ENCODE assay signal across 1 cellular context in genomic region chr16:73037845-73038570, GRCh38.
TF ChIP-seq lines count a peak whose summit lies in the region.

No MANE protein-coding gene starts in this region.

TF ChIP-seq in HepG2, 621 proteins besides CTCF, POLR2A, EP300 and RAD21 (continued from another document and continues in another):
- TF ChIP-seq TMF1 (CRISPR knock-in tag; IDR thresholded peaks at IDR 0.05; ENCODE audit: low read depth), result no peak
- no peak for TF ChIP-seq RFX3 (CRISPR knock-in tag; IDR thresholded peaks at IDR 0.05)
- peak; percentile 33; the same call in 1 of the 2 replicates for TF ChIP-seq ZNF788 (CRISPR knock-in tag; IDR thresholded peaks at IDR 0.05; ENCODE audit: borderline replicate concordance)
- no peak for TF ChIP-seq NFIB (CRISPR knock-in tag; IDR thresholded peaks at IDR 0.05; ENCODE audit: borderline replicate concordance)
- TF ChIP-seq IRF1 (CRISPR knock-in tag; IDR thresholded peaks at IDR 0.05; ENCODE audit: low read depth), result no peak
- TF ChIP-seq TSC22D2 (CRISPR knock-in tag; IDR thresholded peaks at IDR 0.05; ENCODE audit: borderline replicate concordance), result no peak
- TF ChIP-seq, protein P1, sequence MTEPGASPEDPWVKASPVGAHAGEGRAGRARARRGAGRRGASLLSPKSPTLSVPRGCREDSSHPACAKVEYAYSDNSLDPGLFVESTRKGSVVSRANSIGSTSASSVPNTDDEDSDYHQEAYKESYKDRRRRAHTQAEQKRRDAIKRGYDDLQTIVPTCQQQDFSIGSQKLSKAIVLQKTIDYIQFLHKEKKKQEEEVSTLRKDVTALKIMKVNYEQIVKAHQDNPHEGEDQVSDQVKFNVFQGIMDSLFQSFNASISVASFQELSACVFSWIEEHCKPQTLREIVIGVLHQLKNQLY (CRISPR knock-in tag; IDR thresholded peaks at IDR 0.05), result no peak
- 0 out of 2 replicates have a peak, but pooled peaks have one; percentile 53 for TF ChIP-seq ZNF724P (CRISPR knock-in tag; IDR thresholded peaks at IDR 0.05; ENCODE audit: borderline replicate concordance)
- no peak for TF ChIP-seq MEIS2 (CRISPR knock-in tag; IDR thresholded peaks at IDR 0.05)
- TF ChIP-seq ZGPAT (CRISPR knock-in tag; IDR thresholded peaks at IDR 0.05), result peak; percentile 79
- no peak for TF ChIP-seq MXD4 (CRISPR knock-in tag; IDR thresholded peaks at IDR 0.05)
- peak; percentile 85 for TF ChIP-seq BCL6 (CRISPR knock-in tag; IDR thresholded peaks at IDR 0.05)
- no peak for TF ChIP-seq HOXA9 (CRISPR knock-in tag; IDR thresholded peaks at IDR 0.05; ENCODE audit: borderline replicate concordance)
- no peak for TF ChIP-seq ZFP36L1 (CRISPR knock-in tag; IDR thresholded peaks at IDR 0.05)
- TF ChIP-seq ZBTB21 (CRISPR knock-in tag; IDR thresholded peaks at IDR 0.05), result no peak
- TF ChIP-seq ZNF747 (CRISPR knock-in tag; IDR thresholded peaks at IDR 0.05; ENCODE audit: borderline replicate concordance), result no peak
- no peak for TF ChIP-seq PLRG1 (conservative IDR thresholded peaks at IDR 0.05)
- TF ChIP-seq MBD4 (IDR thresholded peaks at IDR 0.05; ENCODE audit: borderline replicate concordance, low read length), result no peak
- TF ChIP-seq, protein P2, sequence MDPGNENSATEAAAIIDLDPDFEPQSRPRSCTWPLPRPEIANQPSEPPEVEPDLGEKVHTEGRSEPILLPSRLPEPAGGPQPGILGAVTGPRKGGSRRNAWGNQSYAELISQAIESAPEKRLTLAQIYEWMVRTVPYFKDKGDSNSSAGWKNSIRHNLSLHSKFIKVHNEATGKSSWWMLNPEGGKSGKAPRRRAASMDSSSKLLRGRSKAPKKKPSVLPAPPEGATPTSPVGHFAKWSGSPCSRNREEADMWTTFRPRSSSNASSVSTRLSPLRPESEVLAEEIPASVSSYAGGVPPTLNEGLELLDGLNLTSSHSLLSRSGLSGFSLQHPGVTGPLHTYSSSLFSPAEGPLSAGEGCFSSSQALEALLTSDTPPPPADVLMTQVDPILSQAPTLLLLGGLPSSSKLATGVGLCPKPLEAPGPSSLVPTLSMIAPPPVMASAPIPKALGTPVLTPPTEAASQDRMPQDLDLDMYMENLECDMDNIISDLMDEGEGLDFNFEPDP (CRISPR knock-in tag; conservative IDR thresholded peaks at IDR 0.05), result no peak
- no peak for TF ChIP-seq EEA1 (CRISPR knock-in tag; IDR thresholded peaks at IDR 0.05; ENCODE audit: borderline replicate concordance)
- 0 out of 2 replicates have a peak, but pooled peaks have one; percentile 27 for TF ChIP-seq GABPB1 (CRISPR knock-in tag; IDR thresholded peaks at IDR 0.05)
- no peak for TF ChIP-seq ATAD3A (CRISPR knock-in tag; IDR thresholded peaks at IDR 0.05)
- no peak for TF ChIP-seq RFX5 (IDR thresholded peaks at IDR 0.05; ENCODE audit: low read depth, low read length)
- TF ChIP-seq, protein P3, sequence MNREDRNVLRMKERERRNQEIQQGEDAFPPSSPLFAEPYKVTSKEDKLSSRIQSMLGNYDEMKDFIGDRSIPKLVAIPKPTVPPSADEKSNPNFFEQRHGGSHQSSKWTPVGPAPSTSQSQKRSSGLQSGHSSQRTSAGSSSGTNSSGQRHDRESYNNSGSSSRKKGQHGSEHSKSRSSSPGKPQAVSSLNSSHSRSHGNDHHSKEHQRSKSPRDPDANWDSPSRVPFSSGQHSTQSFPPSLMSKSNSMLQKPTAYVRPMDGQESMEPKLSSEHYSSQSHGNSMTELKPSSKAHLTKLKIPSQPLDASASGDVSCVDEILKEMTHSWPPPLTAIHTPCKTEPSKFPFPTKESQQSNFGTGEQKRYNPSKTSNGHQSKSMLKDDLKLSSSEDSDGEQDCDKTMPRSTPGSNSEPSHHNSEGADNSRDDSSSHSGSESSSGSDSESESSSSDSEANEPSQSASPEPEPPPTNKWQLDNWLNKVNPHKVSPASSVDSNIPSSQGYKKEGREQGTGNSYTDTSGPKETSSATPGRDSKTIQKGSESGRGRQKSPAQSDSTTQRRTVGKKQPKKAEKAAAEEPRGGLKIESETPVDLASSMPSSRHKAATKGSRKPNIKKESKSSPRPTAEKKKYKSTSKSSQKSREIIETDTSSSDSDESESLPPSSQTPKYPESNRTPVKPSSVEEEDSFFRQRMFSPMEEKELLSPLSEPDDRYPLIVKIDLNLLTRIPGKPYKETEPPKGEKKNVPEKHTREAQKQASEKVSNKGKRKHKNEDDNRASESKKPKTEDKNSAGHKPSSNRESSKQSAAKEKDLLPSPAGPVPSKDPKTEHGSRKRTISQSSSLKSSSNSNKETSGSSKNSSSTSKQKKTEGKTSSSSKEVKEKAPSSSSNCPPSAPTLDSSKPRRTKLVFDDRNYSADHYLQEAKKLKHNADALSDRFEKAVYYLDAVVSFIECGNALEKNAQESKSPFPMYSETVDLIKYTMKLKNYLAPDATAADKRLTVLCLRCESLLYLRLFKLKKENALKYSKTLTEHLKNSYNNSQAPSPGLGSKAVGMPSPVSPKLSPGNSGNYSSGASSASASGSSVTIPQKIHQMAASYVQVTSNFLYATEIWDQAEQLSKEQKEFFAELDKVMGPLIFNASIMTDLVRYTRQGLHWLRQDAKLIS (CRISPR knock-in tag; IDR thresholded peaks at IDR 0.05), result no peak
- TF ChIP-seq ZNF703 (CRISPR knock-in tag; IDR thresholded peaks at IDR 0.05; ENCODE audit: borderline replicate concordance), result no peak
- TF ChIP-seq, protein P4, sequence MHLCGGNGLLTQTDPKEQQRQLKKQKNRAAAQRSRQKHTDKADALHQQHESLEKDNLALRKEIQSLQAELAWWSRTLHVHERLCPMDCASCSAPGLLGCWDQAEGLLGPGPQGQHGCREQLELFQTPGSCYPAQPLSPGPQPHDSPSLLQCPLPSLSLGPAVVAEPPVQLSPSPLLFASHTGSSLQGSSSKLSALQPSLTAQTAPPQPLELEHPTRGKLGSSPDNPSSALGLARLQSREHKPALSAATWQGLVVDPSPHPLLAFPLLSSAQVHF (CRISPR knock-in tag; IDR thresholded peaks at IDR 0.05), result no peak
- TF ChIP-seq ISL2 (CRISPR knock-in tag; IDR thresholded peaks at IDR 0.05), result peak; percentile 96
- TF ChIP-seq FOSL1 (CRISPR knock-in tag; IDR thresholded peaks at IDR 0.05; ENCODE audit: borderline replicate concordance), result no peak
- TF ChIP-seq IKZF1 (IDR thresholded peaks at IDR 0.05), result no peak
- TF ChIP-seq NRL (CRISPR knock-in tag; IDR thresholded peaks at IDR 0.05; ENCODE audit: borderline replicate concordance), result no peak
- no peak for TF ChIP-seq ZNF232 (CRISPR knock-in tag; IDR thresholded peaks at IDR 0.05; ENCODE audit: borderline replicate concordance)
- no peak for TF ChIP-seq ZNF773 (CRISPR knock-in tag; IDR thresholded peaks at IDR 0.05; ENCODE audit: borderline replicate concordance)
- peak; percentile 29; the same call in 1 of the 2 replicates for TF ChIP-seq FOSL2 (CRISPR knock-in tag; IDR thresholded peaks at IDR 0.05)
- TF ChIP-seq RNF2 (conservative IDR thresholded peaks at IDR 0.05; ENCODE audit: low read depth), result no peak
- TF ChIP-seq ZNF10 (CRISPR knock-in tag; IDR thresholded peaks at IDR 0.05; ENCODE audit: borderline replicate concordance, low read depth), result no peak
- no peak for TF ChIP-seq RBAK (CRISPR knock-in tag; IDR thresholded peaks at IDR 0.05)
- no peak for TF ChIP-seq SRSF4 (IDR thresholded peaks at IDR 0.05; ENCODE audit: low read depth, low read length, poor library complexity, severe bottlenecking)
- TF ChIP-seq, protein P5, sequence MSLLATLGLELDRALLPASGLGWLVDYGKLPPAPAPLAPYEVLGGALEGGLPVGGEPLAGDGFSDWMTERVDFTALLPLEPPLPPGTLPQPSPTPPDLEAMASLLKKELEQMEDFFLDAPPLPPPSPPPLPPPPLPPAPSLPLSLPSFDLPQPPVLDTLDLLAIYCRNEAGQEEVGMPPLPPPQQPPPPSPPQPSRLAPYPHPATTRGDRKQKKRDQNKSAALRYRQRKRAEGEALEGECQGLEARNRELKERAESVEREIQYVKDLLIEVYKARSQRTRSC (CRISPR knock-in tag; IDR thresholded peaks at IDR 0.05; ENCODE audit: low read depth), result no peak
- no peak for TF ChIP-seq SMARCE1 (IDR thresholded peaks at IDR 0.05; ENCODE audit: borderline replicate concordance)
- 0 out of 2 replicates have a peak, but pooled peaks have one; percentile 15 for TF ChIP-seq CEBPG (CRISPR knock-in tag; IDR thresholded peaks at IDR 0.05)
- TF ChIP-seq, protein P6, sequence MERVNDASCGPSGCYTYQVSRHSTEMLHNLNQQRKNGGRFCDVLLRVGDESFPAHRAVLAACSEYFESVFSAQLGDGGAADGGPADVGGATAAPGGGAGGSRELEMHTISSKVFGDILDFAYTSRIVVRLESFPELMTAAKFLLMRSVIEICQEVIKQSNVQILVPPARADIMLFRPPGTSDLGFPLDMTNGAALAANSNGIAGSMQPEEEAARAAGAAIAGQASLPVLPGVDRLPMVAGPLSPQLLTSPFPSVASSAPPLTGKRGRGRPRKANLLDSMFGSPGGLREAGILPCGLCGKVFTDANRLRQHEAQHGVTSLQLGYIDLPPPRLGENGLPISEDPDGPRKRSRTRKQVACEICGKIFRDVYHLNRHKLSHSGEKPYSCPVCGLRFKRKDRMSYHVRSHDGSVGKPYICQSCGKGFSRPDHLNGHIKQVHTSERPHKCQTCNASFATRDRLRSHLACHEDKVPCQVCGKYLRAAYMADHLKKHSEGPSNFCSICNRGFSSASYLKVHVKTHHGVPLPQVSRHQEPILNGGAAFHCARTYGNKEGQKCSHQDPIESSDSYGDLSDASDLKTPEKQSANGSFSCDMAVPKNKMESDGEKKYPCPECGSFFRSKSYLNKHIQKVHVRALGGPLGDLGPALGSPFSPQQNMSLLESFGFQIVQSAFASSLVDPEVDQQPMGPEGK (CRISPR knock-in tag; IDR thresholded peaks at IDR 0.05), result peak; percentile 92
- no peak for TF ChIP-seq HNRNPLL (IDR thresholded peaks at IDR 0.05; ENCODE audit: low read depth, low read length, poor library complexity, severe bottlenecking)
- TF ChIP-seq ZNF451 (CRISPR knock-in tag; IDR thresholded peaks at IDR 0.05), result no peak
- no peak for TF ChIP-seq XRCC5 (optimal IDR thresholded peaks at IDR 0.05; ENCODE audit: low read length)
- TF ChIP-seq HNRNPL (IDR thresholded peaks at IDR 0.05; ENCODE audit: low read depth, low read length), result no peak
- no peak for TF ChIP-seq SMARCC2 (IDR thresholded peaks at IDR 0.05)
- no peak for TF ChIP-seq ZNF883 (CRISPR knock-in tag; IDR thresholded peaks at IDR 0.05; ENCODE audit: not compliant biosample characterization)
- no peak for TF ChIP-seq TRIM24 (CRISPR knock-in tag; IDR thresholded peaks at IDR 0.05)
- TF ChIP-seq, protein P7, sequence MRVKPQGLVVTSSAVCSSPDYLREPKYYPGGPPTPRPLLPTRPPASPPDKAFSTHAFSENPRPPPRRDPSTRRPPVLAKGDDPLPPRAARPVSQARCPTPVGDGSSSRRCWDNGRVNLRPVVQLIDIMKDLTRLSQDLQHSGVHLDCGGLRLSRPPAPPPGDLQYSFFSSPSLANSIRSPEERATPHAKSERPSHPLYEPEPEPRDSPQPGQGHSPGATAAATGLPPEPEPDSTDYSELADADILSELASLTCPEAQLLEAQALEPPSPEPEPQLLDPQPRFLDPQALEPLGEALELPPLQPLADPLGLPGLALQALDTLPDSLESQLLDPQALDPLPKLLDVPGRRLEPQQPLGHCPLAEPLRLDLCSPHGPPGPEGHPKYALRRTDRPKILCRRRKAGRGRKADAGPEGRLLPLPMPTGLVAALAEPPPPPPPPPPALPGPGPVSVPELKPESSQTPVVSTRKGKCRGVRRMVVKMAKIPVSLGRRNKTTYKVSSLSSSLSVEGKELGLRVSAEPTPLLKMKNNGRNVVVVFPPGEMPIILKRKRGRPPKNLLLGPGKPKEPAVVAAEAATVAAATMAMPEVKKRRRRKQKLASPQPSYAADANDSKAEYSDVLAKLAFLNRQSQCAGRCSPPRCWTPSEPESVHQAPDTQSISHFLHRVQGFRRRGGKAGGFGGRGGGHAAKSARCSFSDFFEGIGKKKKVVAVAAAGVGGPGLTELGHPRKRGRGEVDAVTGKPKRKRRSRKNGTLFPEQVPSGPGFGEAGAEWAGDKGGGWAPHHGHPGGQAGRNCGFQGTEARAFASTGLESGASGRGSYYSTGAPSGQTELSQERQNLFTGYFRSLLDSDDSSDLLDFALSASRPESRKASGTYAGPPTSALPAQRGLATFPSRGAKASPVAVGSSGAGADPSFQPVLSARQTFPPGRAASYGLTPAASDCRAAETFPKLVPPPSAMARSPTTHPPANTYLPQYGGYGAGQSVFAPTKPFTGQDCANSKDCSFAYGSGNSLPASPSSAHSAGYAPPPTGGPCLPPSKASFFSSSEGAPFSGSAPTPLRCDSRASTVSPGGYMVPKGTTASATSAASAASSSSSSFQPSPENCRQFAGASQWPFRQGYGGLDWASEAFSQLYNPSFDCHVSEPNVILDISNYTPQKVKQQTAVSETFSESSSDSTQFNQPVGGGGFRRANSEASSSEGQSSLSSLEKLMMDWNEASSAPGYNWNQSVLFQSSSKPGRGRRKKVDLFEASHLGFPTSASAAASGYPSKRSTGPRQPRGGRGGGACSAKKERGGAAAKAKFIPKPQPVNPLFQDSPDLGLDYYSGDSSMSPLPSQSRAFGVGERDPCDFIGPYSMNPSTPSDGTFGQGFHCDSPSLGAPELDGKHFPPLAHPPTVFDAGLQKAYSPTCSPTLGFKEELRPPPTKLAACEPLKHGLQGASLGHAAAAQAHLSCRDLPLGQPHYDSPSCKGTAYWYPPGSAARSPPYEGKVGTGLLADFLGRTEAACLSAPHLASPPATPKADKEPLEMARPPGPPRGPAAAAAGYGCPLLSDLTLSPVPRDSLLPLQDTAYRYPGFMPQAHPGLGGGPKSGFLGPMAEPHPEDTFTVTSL (CRISPR knock-in tag; IDR thresholded peaks at IDR 0.05; ENCODE audit: borderline replicate concordance), result peak; percentile 35; the same call in 1 of the 2 replicates
- TF ChIP-seq ZNF737 (CRISPR knock-in tag; IDR thresholded peaks at IDR 0.05; ENCODE audit: borderline replicate concordance), result no peak
- no peak for TF ChIP-seq RORA (CRISPR knock-in tag; IDR thresholded peaks at IDR 0.05)
- TF ChIP-seq PTBP1 (IDR thresholded peaks at IDR 0.05; ENCODE audit: low read depth, low read length, poor library complexity, severe bottlenecking), result no peak
- TF ChIP-seq ZNF263 (CRISPR knock-in tag; IDR thresholded peaks at IDR 0.05), result peak; percentile 64; the same call in 1 of the 2 replicates
- 0 out of 2 replicates have a peak, but pooled peaks have one; percentile 13 for TF ChIP-seq ZNF337 (CRISPR knock-in tag; IDR thresholded peaks at IDR 0.05; ENCODE audit: borderline replicate concordance, low read depth)
